Comparison of ENCODE assay signal across 6 cellular contexts in the genomic region with DNA sequence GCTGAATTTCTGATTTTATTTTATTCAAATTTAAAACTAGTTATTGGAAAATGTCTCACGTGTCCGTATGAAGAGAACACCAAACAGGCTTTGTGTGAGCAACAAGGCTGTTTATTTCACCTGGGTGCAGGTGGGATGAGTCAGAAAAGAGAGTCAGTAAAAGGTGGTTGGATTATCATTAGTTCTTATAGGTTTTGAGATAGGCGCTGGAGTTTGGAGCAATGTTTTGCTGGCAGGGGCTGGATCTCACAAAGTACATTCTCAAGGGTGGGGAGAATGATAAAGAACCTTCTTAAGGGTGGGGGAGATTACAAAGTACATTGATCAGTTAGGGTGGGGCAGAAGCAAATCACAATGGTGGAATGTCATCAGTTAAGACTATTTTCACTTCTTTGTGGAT. TPM values are rescaled to one million over a fixed set of nuclear protein-coding genes. Genes with fewer than 3 reads are reported as not detected.
A peak's percentile ranks its signal among the peaks of the same experiment; 100 is the strongest.
DNase-seq lines count a peak whose midpoint lies in the region; TF ChIP-seq lines count a peak whose summit lies in the region.
"Not testable (repeated sequence)": the region's sequence is repeated elsewhere in the genome, so short reads cannot be mapped to it uniquely, and the experiment has no call there.

No MANE protein-coding gene starts in this region.

- H3K79me2 ChIP-seq in SK-N-SH (ENCODE audit: insufficient read depth) (peaks cover 46% of the 10 kb centered on the region), hepatocyte (peaks cover 45% of the 10 kb centered on the region)

- intact Hi-C loops in Caco-2 (cut with micrococcal nuclease; ENCODE audit: unreplicated experiment); ascending aorta (cut with DNase I): not testable (repeated sequence)

- peak overlapping the region; percentile 20 for H3K4me3 Mint-ChIP-seq in Caco-2 (ENCODE audit: unreplicated experiment)
- not testable (repeated sequence) for H3K4me3 Mint-ChIP-seq in progenitor cell of endocrine pancreas (ENCODE audit: low read depth)

- H3K9ac ChIP-seq in SK-N-SH; subcutaneous abdominal adipose tissue (ENCODE audit: low read length in 5 of 5): not testable (repeated sequence)

- not testable (repeated sequence) for H3K27me3 ChIP-seq in Caco-2 (replicated peaks; ENCODE audit: control insufficient read depth, insufficient read depth, low read length); SK-N-SH (ENCODE audit: insufficient read depth); ascending aorta; hepatocyte; subcutaneous abdominal adipose tissue (ENCODE audit: control insufficient read depth in 5 of 5, insufficient read depth in 4 of 5, low read length in 5 of 5)

- not testable (repeated sequence) for H3K9me2 ChIP-seq in SK-N-SH; hepatocyte (replicated peaks; ENCODE audit: insufficient read depth)

- H3K27ac ChIP-seq in SK-N-SH (ENCODE audit: low read depth in 2 of 2, low read length in 1 of 2) = not testable (repeated sequence)
- H3K27ac ChIP-seq in ascending aorta (peak overlapping the region; percentile 30 to 81), hepatocyte (peak overlapping the region; percentile 81), subcutaneous abdominal adipose tissue (ENCODE audit: low read depth, low read length) (peak overlapping the region; percentile 13)

- H3K4me1 ChIP-seq in Caco-2 (peaks cover 57% of the 10 kb centered on the region), SK-N-SH (ENCODE audit: control insufficient read depth in 1 of 2, insufficient read depth in 2 of 2, low read depth in 1 of 2, low read length in 1 of 2) (peaks cover 8 to 12% of the 10 kb centered on the region in 2 experiments; a peak in 2 of 4 replicates), ascending aorta (peaks cover 5 to 35% of the 10 kb centered on the region in 2 donors), hepatocyte (ENCODE audit: insufficient read depth) (peaks cover 22% of the 10 kb centered on the region), subcutaneous abdominal adipose tissue (ENCODE audit: control insufficient read depth in 5 of 5, insufficient read depth in 5 of 5, low read length in 5 of 5) (peaks cover 0 to 33% (median 12%) of the 10 kb centered on the region in 5 donors)

- 93% methylated on average over 3 of the region's 3 CpGs for WGBS in SK-N-SH (ENCODE audit: low lambda C conversion rate)
- 76% methylated on average over 3 of the region's 3 CpGs for WGBS in hepatocyte (ENCODE audit: low lambda C conversion rate, missing lambda C conversion rate)

- not testable (repeated sequence) for TF ChIP-seq EP300 in SK-N-SH (IDR thresholded peaks at IDR 0.05; ENCODE audit: borderline replicate concordance in 1 of 2, low read depth in 1 of 2, low read length in 1 of 2)

- H3K36me3 Mint-ChIP-seq in Caco-2 (ENCODE audit: insufficient read depth, unreplicated experiment) = peaks cover 22% of the 10 kb centered on the region
- H3K36me3 Mint-ChIP-seq in progenitor cell of endocrine pancreas (ENCODE audit: insufficient read depth) = not testable (repeated sequence)

- H3K4me1 Mint-ChIP-seq in Caco-2 (ENCODE audit: low read depth, unreplicated experiment) (peaks cover 20% of the 10 kb centered on the region), progenitor cell of endocrine pancreas (ENCODE audit: low read depth) (peaks cover 21% of the 10 kb centered on the region)

- TF ChIP-seq RAD21 in SK-N-SH (IDR thresholded peaks at IDR 0.05; ENCODE audit: low read length) = not testable (repeated sequence)

- POLR2A ChIA-PET in Caco-2 (lab: Charles Lee); SK-N-SH (lab: Yijun Ruan, JAX): not testable (repeated sequence)

- not testable (repeated sequence) for H3K27me3 Mint-ChIP-seq in Caco-2 (ENCODE audit: insufficient read depth, unreplicated experiment); progenitor cell of endocrine pancreas

- not testable (repeated sequence) for H2AFZ ChIP-seq in SK-N-SH (ENCODE audit: low read depth); hepatocyte

- DNase-seq in Caco-2 = peak; percentile 18 to 58
- DNase-seq in SK-N-SH; ascending aorta (ENCODE audit: low spot score in 2 of 2); hepatocyte (ENCODE audit: low spot score); progenitor cell of endocrine pancreas (ENCODE audit: low spot score, unreplicated experiment): not testable (repeated sequence)

- H3K9me3 Mint-ChIP-seq in Caco-2 (ENCODE audit: unreplicated experiment); progenitor cell of endocrine pancreas (ENCODE audit: low read depth): not testable (repeated sequence)

- peak overlapping the region; percentile 83 for H3K27ac Mint-ChIP-seq in Caco-2 (ENCODE audit: unreplicated experiment)
- peak overlapping the region; percentile 20 for H3K27ac Mint-ChIP-seq in progenitor cell of endocrine pancreas

- H3K9me3 ChIP-seq in Caco-2; SK-N-SH; ascending aorta; hepatocyte (ENCODE audit: low read depth); subcutaneous abdominal adipose tissue (ENCODE audit: control insufficient read depth in 5 of 5, low read length in 5 of 5): not testable (repeated sequence)

- CTCF ChIA-PET in Caco-2 (lab: Charles Lee); SK-N-SH (lab: Yijun Ruan, JAX): not testable (repeated sequence)

- H3K36me3 ChIP-seq in Caco-2 (ENCODE audit: control insufficient read depth, insufficient read depth, low read length); SK-N-SH (replicated peaks in 1 of 2; ENCODE audit: control insufficient read depth in 1 of 2, insufficient read depth in 2 of 2, low read length in 1 of 2); ascending aorta; hepatocyte (replicated peaks; ENCODE audit: insufficient read depth, low read depth); subcutaneous abdominal adipose tissue (ENCODE audit: control insufficient read depth in 5 of 5, insufficient read depth in 5 of 5, low read length in 5 of 5): not testable (repeated sequence)

- not testable (repeated sequence) for H3K4me3 ChIP-seq in Caco-2 (ENCODE audit: low read depth, low read length); SK-N-SH (ENCODE audit: low read depth in 2 of 2, low read length in 1 of 2); ascending aorta; hepatocyte; subcutaneous abdominal adipose tissue (ENCODE audit: low read depth in 1 of 5, low read length in 5 of 5)

- BruUV-seq in Caco-2 (replicated peaks; lab: Mats Ljungman, UMichigan) = not testable (repeated sequence)

- 0 out of 2 replicates have a peak overlapping the region, but pooled peaks have one; percentile 39 for H3K4me2 ChIP-seq in SK-N-SH
- not testable (repeated sequence) for H3K4me2 ChIP-seq in hepatocyte

- H3F3A ChIP-seq in SK-N-SH (replicated peaks; ENCODE audit: insufficient read depth) = not testable (repeated sequence)

- H4K20me1 ChIP-seq in SK-N-SH (ENCODE audit: insufficient read depth); hepatocyte (ENCODE audit: insufficient read depth, poor library complexity, severe bottlenecking): not testable (repeated sequence)

- not testable (repeated sequence) for TF ChIP-seq CTCF in Caco-2 (IDR thresholded peaks at IDR 0.05; ENCODE audit: insufficient read depth in 1 of 2, low read depth in 1 of 2, low read length in 1 of 2, severe bottlenecking in 1 of 2, unreplicated experiment in 1 of 2); SK-N-SH (IDR thresholded peaks at IDR 0.05); ascending aorta (IDR thresholded peaks at IDR 0.05); hepatocyte (IDR thresholded peaks at IDR 0.05; ENCODE audit: poor library complexity); progenitor cell of endocrine pancreas (IDR thresholded peaks at IDR 0.05; ENCODE audit: unreplicated experiment)

RNA-seq across cellular contexts. Expression of a gene that starts 28.1 kb away (rescaled TPM):
- total RNA-seq in Caco-2 (2022) = 75.7 and 77.5 TPM in 2 replicates
- 25.1 and 27.2 TPM in 2 replicates for polyA plus RNA-seq in SK-N-SH (2012; rRNA removed)
- 15.8 and 19.4 TPM in 2 replicates for polyA plus RNA-seq in SK-N-SH (2012; cell fraction: cytosol; rRNA removed)
- 38.0 and 41.9 TPM in 2 replicates for polyA plus RNA-seq in SK-N-SH (2012; cell fraction: nucleus; rRNA removed)
- 30.3 TPM for total RNA-seq in ascending aorta
- 16.2 and 19.8 TPM in 2 replicates for total RNA-seq in hepatocyte
- polyA plus RNA-seq in hepatocyte = 11.1 and 14.5 TPM in 2 replicates
- total RNA-seq in progenitor cell of endocrine pancreas = 24.7 and 26.5 TPM in 2 replicates
